Comparison of ENCODE assay signal across 7 cellular contexts in the genomic region with DNA sequence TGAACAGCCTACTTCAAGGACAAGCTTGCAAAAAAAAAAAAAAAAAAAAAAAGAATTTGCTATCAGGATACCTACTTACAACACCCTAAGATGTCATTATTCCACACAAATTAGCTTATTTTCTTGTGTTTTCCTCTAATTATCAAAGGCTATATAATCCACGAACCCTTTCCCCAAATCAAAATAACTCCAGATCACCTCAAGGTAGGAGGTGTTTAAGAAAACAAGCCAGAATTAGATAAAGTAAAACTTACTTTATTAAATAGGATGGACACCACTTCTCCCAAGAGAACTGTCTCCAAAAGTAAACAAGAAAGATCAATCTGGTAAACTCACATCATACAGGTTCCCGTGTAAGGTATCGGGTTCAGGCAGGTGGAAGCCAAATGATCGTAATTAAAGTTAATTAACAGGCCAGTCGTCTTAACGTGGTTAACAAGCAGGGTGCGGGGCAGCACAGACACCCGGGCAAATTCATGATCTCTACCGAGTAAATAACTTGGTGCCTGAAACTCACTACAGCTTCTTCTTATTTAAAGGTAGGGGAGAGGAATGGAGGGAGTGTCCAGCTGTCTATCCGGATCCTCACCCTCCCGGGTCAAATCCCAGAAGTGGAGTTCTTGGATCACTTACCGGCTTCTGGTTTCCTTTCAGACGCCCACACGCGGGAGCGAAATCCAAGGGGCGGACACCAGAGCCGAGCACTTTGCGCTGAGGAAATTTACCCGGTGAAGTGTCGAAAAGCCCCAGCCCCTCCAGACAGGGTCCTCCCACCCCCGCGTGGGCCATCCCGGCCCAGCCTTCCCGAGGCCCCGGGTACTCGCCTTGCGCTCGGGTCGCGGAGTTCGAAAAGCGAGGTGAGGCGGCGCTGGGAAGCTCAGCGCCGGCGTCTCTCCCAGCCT. TPM values are rescaled to one million over a fixed set of nuclear protein-coding genes. Genes with fewer than 3 reads are reported as not detected.
DNase-seq lines count a peak whose midpoint lies in the region; ATAC-seq and TF ChIP-seq lines count a peak whose summit lies in the region.

No MANE protein-coding gene starts in this region.

- peak overlapping the region; percentile 86 for H2AFZ ChIP-seq in parathyroid adenoma

- H3K9me3 ChIP-seq in parathyroid adenoma (ENCODE audit: control insufficient read depth, low read length): no peaks in the 10 kb centered on the region
- no peaks in the 10 kb centered on the region for H3K9me3 ChIP-seq in upper lobe of left lung

- intact Hi-C loops in Right ventricle myocardium inferior (cut with DNase I): no loop called here

- WGBS in upper lobe of left lung, 2 donors: 2 to 6% methylated on average over 17 to 20 of the region's 38 CpGs

- peak overlapping the region; percentile 79 for H3K4me2 ChIP-seq in parathyroid adenoma (ENCODE audit: low read length)

- TF ChIP-seq CTCF in parathyroid adenoma (IDR thresholded peaks at IDR 0.05) (no peak), upper lobe of left lung (IDR thresholded peaks at IDR 0.05) (no peak)

- H3K4me3 ChIP-seq in parathyroid adenoma (ENCODE audit: low read depth, low read length) (peak overlapping the region; percentile 78), upper lobe of left lung (peak overlapping the region; percentile 51 to 87 (median 72))

- TF ChIP-seq POLR2A in upper lobe of left lung (IDR thresholded peaks at IDR 0.05): no peak

- DNase-seq in NCI-H526 (lab: John Stamatoyannopoulos, UW) (peak; percentile 20 to 82), Right ventricle myocardium inferior (ENCODE audit: missing footprints) (peak; percentile 85), upper lobe of left lung (peak in 1 of 2 donors; percentile 69)
- peak in 3 of 4 experiments; percentile 21 to 29 (median 25) for DNase-seq in activated naive CD4-positive, alpha-beta T cell (lab: John Stamatoyannopoulos, UW)

- peak; percentile 12 for ATAC-seq in GM18861 (IDR thresholded peaks at IDR 0.05; ENCODE audit: unreplicated experiment)
- peak; percentile 29 for ATAC-seq in HG02798 (IDR thresholded peaks at IDR 0.05; ENCODE audit: poor library complexity, unreplicated experiment)
- ATAC-seq in Right ventricle myocardium inferior: peak; percentile 67
- ATAC-seq in upper lobe of left lung (ENCODE audit: low FRiP score in 2 of 2): peak; percentile 74 to 77

- H3K27me3 ChIP-seq in parathyroid adenoma (ENCODE audit: control insufficient read depth, insufficient read depth, low read length): no peaks in the 10 kb centered on the region
- H3K27me3 ChIP-seq in upper lobe of left lung: no peaks in the 10 kb centered on the region

- TF ChIP-seq EP300 in upper lobe of left lung (IDR thresholded peaks at IDR 0.05): no peak

- no peaks in the 10 kb centered on the region for H3K79me2 ChIP-seq in parathyroid adenoma

- H3K9ac ChIP-seq in parathyroid adenoma: no peak overlapping the region

- no peaks in the 10 kb centered on the region for H3K4me1 ChIP-seq in parathyroid adenoma
- H3K4me1 ChIP-seq in upper lobe of left lung: peaks cover 5 to 25% (median 13%) of the 10 kb centered on the region in 4 donors

- H3K36me3 ChIP-seq in parathyroid adenoma (ENCODE audit: control insufficient read depth, insufficient read depth, low read length) (no peaks in the 10 kb centered on the region), upper lobe of left lung (peaks cover 0 to 1% (median 0%) of the 10 kb centered on the region in 4 donors)

- H3K27ac ChIP-seq in parathyroid adenoma (peak overlapping the region; percentile 81), upper lobe of left lung (peak overlapping the region; percentile 90 to 97 (median 94))

RNA-seq across cellular contexts. Expression of gene ARAP2, which starts 0.7 kb away (rescaled TPM):
- total RNA-seq in Right ventricle myocardium inferior (2.8 TPM), upper lobe of left lung (100 to 1,000 TPM in 3 of 6 donors, 10 to 100 TPM in 3; 35.6 to 270 (median 95.2) TPM)

RNA-seq across cellular contexts. Expression of gene DTHD1, which starts 37.8 kb away (rescaled TPM):
- total RNA-seq in Right ventricle myocardium inferior: not detected
- total RNA-seq in upper lobe of left lung: 10 to 100 TPM in 2 of 6 donors, 1 to 10 TPM in 3, under 1 TPM in 1; 0.83 to 47.4 (median 7.2) TPM

Comparison
In these comparisons a context has a peak if more than half of its experiments do, and no peak if none do; other contexts are left out.
1. ATAC-seq: peak in every context shown above with its lines; median percentile 76 in upper lobe of left lung; 67 in Right ventricle myocardium inferior; 29 in HG02798; 12 in GM18861.